Comparison of ENCODE assay signal across 8 cellular contexts in the genomic region with DNA sequence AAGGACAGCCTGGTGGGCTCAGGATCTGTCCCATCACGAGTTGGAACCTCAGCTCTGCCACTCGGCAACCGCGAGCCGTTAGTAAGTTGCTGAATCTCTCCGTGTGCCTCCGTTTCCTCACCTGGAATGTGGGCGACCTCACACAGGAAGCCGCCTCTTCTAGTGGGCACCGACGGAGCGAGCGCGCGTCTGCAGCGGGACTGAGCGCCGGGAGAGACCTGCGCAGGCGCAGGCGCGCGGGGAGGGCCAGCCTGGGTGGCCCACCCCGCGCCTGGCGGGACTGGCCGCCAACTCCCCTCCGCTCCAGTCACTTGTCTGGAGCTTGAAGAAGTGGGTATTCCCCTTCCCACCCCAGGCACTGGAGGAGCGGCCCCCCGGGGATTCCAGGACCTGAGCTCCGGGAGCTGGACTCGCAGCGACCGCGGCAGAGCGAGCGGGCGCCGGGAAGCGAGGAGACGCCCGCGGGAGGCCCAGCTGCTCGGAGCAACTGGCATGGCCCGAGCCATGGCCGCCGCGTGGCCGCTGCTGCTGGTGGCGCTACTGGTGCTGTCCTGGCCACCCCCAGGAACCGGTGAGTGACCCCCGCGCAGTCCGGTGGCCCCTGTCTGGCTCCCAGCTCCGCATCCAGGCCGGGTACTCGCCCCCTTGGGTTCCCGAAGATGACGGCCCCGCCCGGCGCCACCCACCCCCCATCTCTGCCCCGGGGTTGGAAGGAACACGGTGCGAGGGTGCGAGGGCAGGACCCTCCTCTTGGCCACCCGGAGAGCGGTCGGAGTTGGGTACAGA. TPM values are rescaled to one million over a fixed set of nuclear protein-coding genes. Genes with fewer than 3 reads are reported as not detected.
A peak's percentile ranks its signal among the peaks of the same experiment; 100 is the strongest.
DNase-seq lines count a peak whose midpoint lies in the region; ATAC-seq and TF ChIP-seq lines count a peak whose summit lies in the region.

A gene with protein sequence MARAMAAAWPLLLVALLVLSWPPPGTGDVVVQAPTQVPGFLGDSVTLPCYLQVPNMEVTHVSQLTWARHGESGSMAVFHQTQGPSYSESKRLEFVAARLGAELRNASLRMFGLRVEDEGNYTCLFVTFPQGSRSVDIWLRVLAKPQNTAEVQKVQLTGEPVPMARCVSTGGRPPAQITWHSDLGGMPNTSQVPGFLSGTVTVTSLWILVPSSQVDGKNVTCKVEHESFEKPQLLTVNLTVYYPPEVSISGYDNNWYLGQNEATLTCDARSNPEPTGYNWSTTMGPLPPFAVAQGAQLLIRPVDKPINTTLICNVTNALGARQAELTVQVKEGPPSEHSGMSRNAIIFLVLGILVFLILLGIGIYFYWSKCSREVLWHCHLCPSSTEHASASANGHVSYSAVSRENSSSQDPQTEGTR (plus strand): TSS at position 306 of the 786 bp plus-strand sequence. CDS start 187 bp downstream, at position 493.

- H3K4me1 ChIP-seq in Panc1 (ENCODE audit: control insufficient read depth, insufficient read depth, low read length) (no peaks in the 10 kb centered on the region), neural progenitor cell (no peaks in the 10 kb centered on the region), tibial nerve (peaks cover 0 to 44% (median 2%) of the 10 kb centered on the region in 4 donors)

- 0% methylated on average over 16 to 50 of the region's 69 CpGs for WGBS in tibial nerve, 2 donors

- intact Hi-C loops in CD14-positive monocyte (cut with micrococcal nuclease) (no loop called here), Panc1 (cut with micrococcal nuclease; ENCODE audit: unreplicated experiment) (no loop called here)

- H3K27ac Mint-ChIP-seq in CD14-positive monocyte (peak within 1 kb of the TSS; percentile 42 to 85 (median 77)), glutamatergic neuron (ENCODE audit: unreplicated experiment) (peak within 1 kb of the TSS; percentile 64), neural progenitor cell (no peak within 1 kb of the TSS)
- H3K27ac Mint-ChIP-seq in activated naive CD8-positive, alpha-beta T cell treated with anti-CD3 and anti-CD28 coated beads, Interleukin-2, amount 10 ng/mL, durations not matched to agents 7 days and 5 days, result no peak within 1 kb of the TSS

- peaks cover 21 to 27% of the 10 kb centered on the region in 2 donors for H3K36me3 Mint-ChIP-seq in CD14-positive monocyte
- H3K36me3 Mint-ChIP-seq in activated naive CD8-positive, alpha-beta T cell treated with anti-CD3 and anti-CD28 coated beads, Interleukin-2, amount 10 ng/mL, durations not matched to agents 7 days and 5 days, result no peaks in the 10 kb centered on the region
- H3K36me3 Mint-ChIP-seq in glutamatergic neuron (ENCODE audit: unreplicated experiment), result no peaks in the 10 kb centered on the region
- no peaks in the 10 kb centered on the region for H3K36me3 Mint-ChIP-seq in neural progenitor cell

- no peaks in the 10 kb centered on the region for H3K79me2 ChIP-seq in neural progenitor cell (ENCODE audit: low read depth)

- H3K4me3 Mint-ChIP-seq in CD14-positive monocyte (peak within 1 kb of the TSS; percentile 91 to 95), glutamatergic neuron (ENCODE audit: unreplicated experiment) (peak within 1 kb of the TSS; percentile 91), neural progenitor cell (peak within 1 kb of the TSS; percentile 88)
- peak within 1 kb of the TSS; percentile 80 for H3K4me3 Mint-ChIP-seq in activated naive CD8-positive, alpha-beta T cell treated with anti-CD3 and anti-CD28 coated beads, Interleukin-2, amount 10 ng/mL, durations not matched to agents 7 days and 5 days

- DNase-seq in CD14-positive monocyte (ENCODE audit: low spot score) (peak; percentile 54), HUDEP-2 (lab: John Stamatoyannopoulos, UW; ENCODE audit: unreplicated experiment in 76 of 76) (peak in 64 of 76 experiments; percentile 15 to 85 (median 56)), Panc1 (ENCODE audit: low read depth, low spot score) (peak; percentile 25), glutamatergic neuron (peak; percentile 74), neural progenitor cell (ENCODE audit: low spot score) (peak; percentile 78), tibial nerve (ENCODE audit: low spot score in 2 of 2) (peak in 1 of 2 donors; percentile 19)
- DNase-seq in activated naive CD8-positive, alpha-beta T cell treated with anti-CD3 and anti-CD28 coated beads, Interleukin-2, amount 10 ng/mL, durations not matched to agents 7 days and 5 days, result peak; percentile 65

- TF ChIP-seq EP300 in tibial nerve (IDR thresholded peaks at IDR 0.05), result peak in 1 of 2 donors; percentile 66

- H3K9ac ChIP-seq in neural progenitor cell, result no peak within 1 kb of the TSS

- in situ Hi-C loops in Panc1 (cut with HindIII; ENCODE audit: low pct_unique_long_range_greater_than_20kb, low sequenced_read_pairs), result no loop called here

- CTCF ChIA-PET in Panc1 (lab: Charles Lee), result interaction anchor here (0.6 to 1.0 kb wide), 3 partner anchors 30 to 73 kb away, joined by 3 to 7 read pairs (median 4); a partner anchor contains a TSS

- H3F3A ChIP-seq in neural progenitor cell (ENCODE audit: low read depth), result peaks cover 14% of the 10 kb centered on the region

- BruUV-seq in Panc1 (replicated peaks; lab: Mats Ljungman, UMichigan), result TSS peak; percentile 80

- peaks cover 21% of the 10 kb centered on the region for H3K4me1 Mint-ChIP-seq in CD14-positive monocyte
- H3K4me1 Mint-ChIP-seq in activated naive CD8-positive, alpha-beta T cell treated with anti-CD3 and anti-CD28 coated beads, Interleukin-2, amount 10 ng/mL, durations not matched to agents 7 days and 5 days, result no peaks in the 10 kb centered on the region
- H3K4me1 Mint-ChIP-seq in glutamatergic neuron (ENCODE audit: low read depth, unreplicated experiment), result no peaks in the 10 kb centered on the region
- no peaks in the 10 kb centered on the region for H3K4me1 Mint-ChIP-seq in neural progenitor cell

- H3K36me3 ChIP-seq in Panc1 (ENCODE audit: control insufficient read depth, insufficient read depth, low read length) (peaks cover 2% of the 10 kb centered on the region), neural progenitor cell (no peaks in the 10 kb centered on the region), tibial nerve (peaks cover 0 to 12% (median 0%) of the 10 kb centered on the region in 3 donors)

- peaks cover 12% of the 10 kb centered on the region for H4K20me1 ChIP-seq in neural progenitor cell (ENCODE audit: low read depth)

- H3K4me3 ChIP-seq in Panc1 (ENCODE audit: low read depth in 2 of 2, low read length in 2 of 2), result peak within 1 kb of the TSS; percentile 61 to 86
- H3K4me3 ChIP-seq in neural progenitor cell, result peak within 1 kb of the TSS; percentile 58
- H3K4me3 ChIP-seq in tibial nerve, result peak within 1 kb of the TSS; percentile 62 to 93 (median 69)

- TF ChIP-seq CTCF in CD14-positive monocyte (IDR thresholded peaks at IDR 0.05) (no peak), Panc1 (IDR thresholded peaks at IDR 0.05) (no peak), glutamatergic neuron (IDR thresholded peaks at IDR 0.05; ENCODE audit: partially characterized antibody, unreplicated experiment) (no peak), neural progenitor cell (IDR thresholded peaks at IDR 0.05) (peak; percentile 25), tibial nerve (IDR thresholded peaks at IDR 0.05) (peak in 1 of 5 experiments; percentile 28)

- H3K4me2 ChIP-seq in neural progenitor cell, result peak within 1 kb of the TSS; percentile 82

- ATAC-seq in Panc1 (peak; percentile 97), HG03378 (IDR thresholded peaks at IDR 0.05; ENCODE audit: unreplicated experiment) (no peak)
- ATAC-seq in activated naive CD8-positive, alpha-beta T cell treated with anti-CD3 and anti-CD28 coated beads, Interleukin-2, amount 10 ng/mL, durations not matched to agents 7 days and 5 days (ENCODE audit: low read depth), result peak; percentile 71

- POLR2A ChIA-PET in Panc1 (lab: Charles Lee), result interaction anchor here (0.7 kb wide), 3 partner anchors 88 to 543 kb away, joined by 4 to 18 read pairs (median 13); no protein-coding TSS in a partner anchor
- POLR2A ChIA-PET in activated naive CD8-positive, alpha-beta T cell treated with anti-CD3 and anti-CD28 coated beads, Interleukin-2, amount 10 ng/mL, durations not matched to agents 7 days and 5 days (lab: Charles Lee), result interaction anchor here (0.6 kb wide), 2 partner anchors 48 to 95 kb away, joined by 3 to 4 read pairs; no protein-coding TSS in a partner anchor

- H3K27me3 ChIP-seq in Panc1 (ENCODE audit: control insufficient read depth, insufficient read depth, low read length) (no peaks in the 10 kb centered on the region), neural progenitor cell (peaks cover 15% of the 10 kb centered on the region), tibial nerve (no peaks in the 10 kb centered on the region)

- peak within 1 kb of the TSS; percentile 86 for H2AFZ ChIP-seq in neural progenitor cell (replicated peaks)

- H3K27me3 Mint-ChIP-seq in CD14-positive monocyte (ENCODE audit: low read depth in 3 of 3) (peaks cover 3 to 10% (median 6%) of the 10 kb centered on the region in 3 donors), glutamatergic neuron (ENCODE audit: unreplicated experiment) (peaks cover 5% of the 10 kb centered on the region), neural progenitor cell (ENCODE audit: insufficient read depth, low read depth) (peaks cover 4% of the 10 kb centered on the region)
- peaks cover 13% of the 10 kb centered on the region for H3K27me3 Mint-ChIP-seq in activated naive CD8-positive, alpha-beta T cell treated with anti-CD3 and anti-CD28 coated beads, Interleukin-2, amount 10 ng/mL, durations not matched to agents 7 days and 5 days

- H3K9me3 ChIP-seq in Panc1 (ENCODE audit: control insufficient read depth, insufficient read depth, low read depth, low read length) (no peaks in the 10 kb centered on the region), neural progenitor cell (ENCODE audit: low read depth) (no peaks in the 10 kb centered on the region), tibial nerve (no peaks in the 10 kb centered on the region)

- TF ChIP-seq POLR2A in tibial nerve (IDR thresholded peaks at IDR 0.05), result peak; percentile 57 to 75

- H3K27ac ChIP-seq in Panc1 (ENCODE audit: low read length) (peak within 1 kb of the TSS; percentile 74), neural progenitor cell (no peak within 1 kb of the TSS), tibial nerve (peak within 1 kb of the TSS; percentile 78 to 90 (median 85))

- H3K9me3 Mint-ChIP-seq in CD14-positive monocyte, result no peaks in the 10 kb centered on the region
- H3K9me3 Mint-ChIP-seq in activated naive CD8-positive, alpha-beta T cell treated with anti-CD3 and anti-CD28 coated beads, Interleukin-2, amount 10 ng/mL, durations not matched to agents 7 days and 5 days, result no peaks in the 10 kb centered on the region
- peaks cover 2% of the 10 kb centered on the region for H3K9me3 Mint-ChIP-seq in glutamatergic neuron (ENCODE audit: unreplicated experiment)
- no peaks in the 10 kb centered on the region for H3K9me3 Mint-ChIP-seq in neural progenitor cell

RNA-seq across cellular contexts. Expression of the gene that starts here (rescaled TPM):
- 10 to 100 TPM; 10.1 to 12.9 TPM for polyA plus RNA-seq in CD14-positive monocyte
- total RNA-seq in Panc1 (2021; ENCODE audit: unreplicated experiment) (47.7 TPM), glutamatergic neuron (ENCODE audit: unreplicated experiment) (14.8 TPM), neural progenitor cell (ENCODE audit: low replicate concordance) (4.4 and 10.8 TPM in 2 replicates), tibial nerve (10 to 100 TPM; 55.3 to 71.4 (median 69.6) TPM)
- 39.9 TPM for polyA plus RNA-seq in Panc1 (2012; ENCODE audit: insufficient read length)
- 1 to 10 TPM; 3.5 to 4.2 TPM for total RNA-seq in activated naive CD8-positive, alpha-beta T cell treated with anti-CD3 and anti-CD28 coated beads, Interleukin-2, amount 10 ng/mL, durations not matched to agents 7 days and 5 days

Comparison
In these comparisons a context has a peak if more than half of its experiments do, and no peak if none do; other contexts are left out.
1. H3K27ac Mint-ChIP-seq: peak in CD14-positive monocyte (7 of 7) and glutamatergic neuron (single experiment); none in activated naive CD8-positive, alpha-beta T cell treated with anti-CD3 and anti-CD28 coated beads, Interleukin-2, amount 10 ng/mL, durations not matched to agents 7 days and 5 days (single experiment) and neural progenitor cell (single experiment).
2. Peak in every context shown above with its lines, with median percentiles within 50 percentile points of each other: H3K4me3 Mint-ChIP-seq and H3K4me3 ChIP-seq.